In genomic region chr15:98713585-98714001, GRCh38 we compare ENCODE assay signal across 10 cellular contexts.
A peak's percentile ranks its signal among the peaks of the same experiment; 100 is the strongest.
DNase-seq lines count a peak whose midpoint lies in the region; ATAC-seq and TF ChIP-seq lines count a peak whose summit lies in the region.
"Had no signal": no experiment of that assay in that cellular context is flagged by ENCODE, and none has a peak within 500 bp of the region (broad histone marks: within the 10 kb centered on the region; RNA-seq: fewer than 3 reads in every experiment).

No MANE protein-coding gene starts in this region.

- peaks cover 19 to 73% (median 54%) of the 10 kb centered on the region in 9 donors for H3K4me1 ChIP-seq in heart right ventricle
- peaks cover 50% of the 10 kb centered on the region for H3K4me1 ChIP-seq in suprapubic skin
- H3K4me1 ChIP-seq in BE2C, result peaks cover 30% of the 10 kb centered on the region

- ATAC-seq in heart right ventricle, result peak in 4 of 8 donors; percentile 29 to 49 (median 40)

- H3K27me3 ChIP-seq in heart right ventricle (no peaks in the 10 kb centered on the region), suprapubic skin (no peaks in the 10 kb centered on the region), BE2C (no peaks in the 10 kb centered on the region)

- no peaks in the 10 kb centered on the region for H3K27me3 Mint-ChIP-seq in activated CD4-positive, alpha-beta memory T cell treated with anti-CD3 and anti-CD28 coated beads for 36 hours
- no peaks in the 10 kb centered on the region for H3K27me3 Mint-ChIP-seq in activated CD4-positive, alpha-beta memory T cell treated with anti-CD3 and anti-CD28 coated beads, Interleukin-2, amount 10 ng/mL, durations not matched to agents 7 days and 5 days
- H3K27me3 Mint-ChIP-seq in T-helper 2 cell treated with Interferon-gamma antibody and Interleukin-4, amounts not matched to agents 5 μg/mL and 100 μg/mL, for 36 hours (ENCODE audit: low read depth), result no peaks in the 10 kb centered on the region
- peaks cover 2% of the 10 kb centered on the region for H3K27me3 Mint-ChIP-seq in glutamatergic neuron (ENCODE audit: unreplicated experiment)

- H3K27ac ChIP-seq in heart right ventricle, result peak overlapping the region; percentile 60 to 90 (median 86)
- H3K27ac ChIP-seq in suprapubic skin, result peak overlapping the region; percentile 69

- TF ChIP-seq EP300 in suprapubic skin (IDR thresholded peaks at IDR 0.05), result no peak

- peaks cover 35% of the 10 kb centered on the region for H3K4me1 Mint-ChIP-seq in activated CD4-positive, alpha-beta memory T cell treated with anti-CD3 and anti-CD28 coated beads for 36 hours (ENCODE audit: low read depth)
- H3K4me1 Mint-ChIP-seq in activated CD4-positive, alpha-beta memory T cell treated with anti-CD3 and anti-CD28 coated beads, Interleukin-2, amount 10 ng/mL, durations not matched to agents 7 days and 5 days, result peaks cover 15% of the 10 kb centered on the region
- peaks cover 31% of the 10 kb centered on the region for H3K4me1 Mint-ChIP-seq in T-helper 2 cell treated with Interferon-gamma antibody and Interleukin-4, amounts not matched to agents 5 μg/mL and 100 μg/mL, for 36 hours (ENCODE audit: low read depth)
- peaks cover 36% of the 10 kb centered on the region for H3K4me1 Mint-ChIP-seq in glutamatergic neuron (ENCODE audit: low read depth, unreplicated experiment)

- no peak overlapping the region for H3K4me3 Mint-ChIP-seq in activated CD4-positive, alpha-beta memory T cell treated with anti-CD3 and anti-CD28 coated beads for 36 hours
- H3K4me3 Mint-ChIP-seq in activated CD4-positive, alpha-beta memory T cell treated with anti-CD3 and anti-CD28 coated beads, Interleukin-2, amount 10 ng/mL, durations not matched to agents 7 days and 5 days, result no peak overlapping the region
- peak overlapping the region; percentile 19 for H3K4me3 Mint-ChIP-seq in T-helper 2 cell treated with Interferon-gamma antibody and Interleukin-4, amounts not matched to agents 5 μg/mL and 100 μg/mL, for 36 hours
- H3K4me3 Mint-ChIP-seq in glutamatergic neuron (ENCODE audit: unreplicated experiment), result no peak overlapping the region

- H3K9me3 ChIP-seq in heart right ventricle (peaks cover 0 to 16% (median 0%) of the 10 kb centered on the region in 11 donors), suprapubic skin (no peaks in the 10 kb centered on the region), BE2C (no peaks in the 10 kb centered on the region)

- peaks cover 12% of the 10 kb centered on the region for H3K9me3 Mint-ChIP-seq in activated CD4-positive, alpha-beta memory T cell treated with anti-CD3 and anti-CD28 coated beads for 36 hours
- H3K9me3 Mint-ChIP-seq in activated CD4-positive, alpha-beta memory T cell treated with anti-CD3 and anti-CD28 coated beads, Interleukin-2, amount 10 ng/mL, durations not matched to agents 7 days and 5 days, result peaks cover 3% of the 10 kb centered on the region
- peaks cover 12% of the 10 kb centered on the region for H3K9me3 Mint-ChIP-seq in T-helper 2 cell treated with Interferon-gamma antibody and Interleukin-4, amounts not matched to agents 5 μg/mL and 100 μg/mL, for 36 hours
- peaks cover 6% of the 10 kb centered on the region for H3K9me3 Mint-ChIP-seq in glutamatergic neuron (ENCODE audit: unreplicated experiment)

- H3K4me3 ChIP-seq in heart right ventricle (no peak overlapping the region), suprapubic skin (no peak overlapping the region), BE2C (ENCODE audit: low read depth, low read length) (no peak overlapping the region)

- TF ChIP-seq CTCF in heart right ventricle (IDR thresholded peaks at IDR 0.05), result no peak
- TF ChIP-seq CTCF in suprapubic skin (IDR thresholded peaks at IDR 0.05), result no peak
- no peak for TF ChIP-seq CTCF in glutamatergic neuron (IDR thresholded peaks at IDR 0.05; ENCODE audit: partially characterized antibody, unreplicated experiment)
- TF ChIP-seq CTCF in BE2C (IDR thresholded peaks at IDR 0.05; ENCODE audit: low read depth, low read length), result no peak

- POLR2A ChIA-PET in activated CD4-positive, alpha-beta memory T cell treated with anti-CD3 and anti-CD28 coated beads for 36 hours (lab: Charles Lee), result no interaction called here
- POLR2A ChIA-PET in activated CD4-positive, alpha-beta memory T cell treated with anti-CD3 and anti-CD28 coated beads, Interleukin-2, amount 10 ng/mL, durations not matched to agents 7 days and 5 days (lab: Charles Lee), result no interaction called here

- H3K27ac Mint-ChIP-seq in activated CD4-positive, alpha-beta memory T cell treated with anti-CD3 and anti-CD28 coated beads for 36 hours, result no peak overlapping the region
- H3K27ac Mint-ChIP-seq in activated CD4-positive, alpha-beta memory T cell treated with anti-CD3 and anti-CD28 coated beads, Interleukin-2, amount 10 ng/mL, durations not matched to agents 7 days and 5 days, result no peak overlapping the region
- H3K27ac Mint-ChIP-seq in T-helper 2 cell treated with Interferon-gamma antibody and Interleukin-4, amounts not matched to agents 5 μg/mL and 100 μg/mL, for 36 hours, result peak overlapping the region; percentile 43
- no peak overlapping the region for H3K27ac Mint-ChIP-seq in glutamatergic neuron (ENCODE audit: unreplicated experiment)

- intact Hi-C loops in activated CD4-positive, alpha-beta memory T cell treated with anti-CD3 and anti-CD28 coated beads for 36 hours (cut with micrococcal nuclease), result loop anchor here (10.0 kb wide), 1 partner anchor 61 kb away; no protein-coding TSS in a partner anchor
- intact Hi-C loops in heart right ventricle (cut with DNase I), result loop anchor here in 1 of 10 donors (5.0 kb wide), 1 partner anchor 41 kb away; no protein-coding TSS in a partner anchor

- H3K36me3 Mint-ChIP-seq in activated CD4-positive, alpha-beta memory T cell treated with anti-CD3 and anti-CD28 coated beads for 36 hours, result peaks cover 13% of the 10 kb centered on the region
- H3K36me3 Mint-ChIP-seq in activated CD4-positive, alpha-beta memory T cell treated with anti-CD3 and anti-CD28 coated beads, Interleukin-2, amount 10 ng/mL, durations not matched to agents 7 days and 5 days (ENCODE audit: low read depth), result peaks cover 5% of the 10 kb centered on the region
- H3K36me3 Mint-ChIP-seq in T-helper 2 cell treated with Interferon-gamma antibody and Interleukin-4, amounts not matched to agents 5 μg/mL and 100 μg/mL, for 36 hours (ENCODE audit: low read depth), result peaks cover 14% of the 10 kb centered on the region
- peaks cover 11% of the 10 kb centered on the region for H3K36me3 Mint-ChIP-seq in glutamatergic neuron (ENCODE audit: unreplicated experiment)

- H3K36me3 ChIP-seq in heart right ventricle, result peaks cover 0 to 24% (median 0%) of the 10 kb centered on the region in 9 donors
- peaks cover 7% of the 10 kb centered on the region for H3K36me3 ChIP-seq in suprapubic skin
- peaks cover 27% of the 10 kb centered on the region for H3K36me3 ChIP-seq in BE2C

- peak; percentile 16 for DNase-seq in activated CD4-positive, alpha-beta memory T cell treated with anti-CD3 and anti-CD28 coated beads for 36 hours
- no peak for DNase-seq in activated CD4-positive, alpha-beta memory T cell treated with anti-CD3 and anti-CD28 coated beads, Interleukin-2, amount 10 ng/mL, durations not matched to agents 7 days and 5 days
- DNase-seq in T-helper 2 cell treated with Interferon-gamma antibody and Interleukin-4, amounts not matched to agents 5 μg/mL and 100 μg/mL, for 36 hours (ENCODE audit: low spot score), result peak; percentile 5
- peak in 1 of 2 donors; percentile 33 for DNase-seq in heart right ventricle
- no peak for DNase-seq in suprapubic skin (ENCODE audit: low spot score in 2 of 2)
- DNase-seq in glutamatergic neuron, result no peak
- DNase-seq in BE2C, result no peak
- no peak for DNase-seq in T-helper 9 cell
- DNase-seq: activated CD4-positive, alpha-beta T cell treated with anti-CD3 and anti-CD28 coated beads for 1 hour; NCI-H226 had no signal

- CTCF ChIA-PET in activated CD4-positive, alpha-beta memory T cell treated with anti-CD3 and anti-CD28 coated beads for 36 hours (lab: Charles Lee), result no interaction called here
- CTCF ChIA-PET in activated CD4-positive, alpha-beta memory T cell treated with anti-CD3 and anti-CD28 coated beads, Interleukin-2, amount 10 ng/mL, durations not matched to agents 7 days and 5 days (lab: Charles Lee), result interaction anchor here (1.0 to 1.5 kb wide), 2 partner anchors 10 to 65 kb away, joined by 3 to 4 read pairs; no protein-coding TSS in a partner anchor

- 47 to 48% methylated on average over 3 of the region's 3 CpGs for WGBS in heart right ventricle, 2 donors
- 35% methylated on average over 3 of the region's 3 CpGs for WGBS in suprapubic skin

- no peak for TF ChIP-seq POLR2A in suprapubic skin (IDR thresholded peaks at IDR 0.05)

Comparison
In these comparisons a context has a peak if more than half of its experiments do, and no peak if none do; other contexts are left out.
1. DNase-seq: peak in activated CD4-positive, alpha-beta memory T cell treated with anti-CD3 and anti-CD28 coated beads for 36 hours (single experiment) and T-helper 2 cell treated with Interferon-gamma antibody and Interleukin-4, amounts not matched to agents 5 μg/mL and 100 μg/mL, for 36 hours (single experiment); none in activated CD4-positive, alpha-beta memory T cell treated with anti-CD3 and anti-CD28 coated beads, Interleukin-2, amount 10 ng/mL, durations not matched to agents 7 days and 5 days (single experiment), suprapubic skin (0 of 2), glutamatergic neuron (single experiment), BE2C (single experiment) and T-helper 9 cell (single experiment).